In the genomic region with DNA sequence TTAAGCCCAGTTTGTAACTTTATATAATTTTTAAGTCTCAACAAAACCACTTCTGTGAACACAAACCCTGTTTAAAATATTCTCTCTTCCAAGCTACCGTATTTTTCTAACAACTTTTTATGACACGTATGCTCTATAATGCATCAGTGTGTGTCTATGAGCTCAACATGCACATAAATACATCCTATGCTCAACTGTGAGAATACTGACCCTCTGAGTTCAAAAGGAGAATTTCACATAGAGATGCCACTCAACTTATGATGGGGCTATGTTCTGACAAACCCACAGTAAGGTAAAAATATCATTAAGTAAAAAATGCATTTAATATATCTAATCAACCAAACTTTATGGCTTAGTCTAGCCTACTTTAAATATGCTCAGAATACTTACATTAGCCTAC, we compare ENCODE assay signal across 14 cellular contexts.
DNase-seq lines count a peak whose midpoint lies in the region; ATAC-seq and TF ChIP-seq lines count a peak whose summit lies in the region.
"Had no signal": no experiment of that assay in that cellular context is flagged by ENCODE, and none has a peak within 500 bp of the region (broad histone marks: within the 10 kb centered on the region; RNA-seq: fewer than 3 reads in every experiment).

No MANE protein-coding gene starts in this region.

- no peak overlapping the region for H3K27ac Mint-ChIP-seq in neural progenitor cell
- H3K27ac Mint-ChIP-seq: activated CD8-positive, alpha-beta memory T cell treated with anti-CD3 and anti-CD28 coated beads, Interleukin-2, amount 10 ng/mL, durations not matched to agents 7 days and 5 days; activated naive CD4-positive, alpha-beta T cell treated with anti-CD3 and anti-CD28 coated beads for 36 hours had no signal

- ATAC-seq in GM18907 (IDR thresholded peaks at IDR 0.05; ENCODE audit: unreplicated experiment) (peak; percentile 71), HG03354 (IDR thresholded peaks at IDR 0.05; ENCODE audit: poor library complexity, severe bottlenecking, unreplicated experiment) (peak; percentile 64)
- ATAC-seq: activated CD8-positive, alpha-beta memory T cell treated with anti-CD3 and anti-CD28 coated beads, Interleukin-2, amount 10 ng/mL, durations not matched to agents 7 days and 5 days had no signal

- H2AFZ ChIP-seq in neural progenitor cell (replicated peaks), result no peak overlapping the region

- H3K4me1 ChIP-seq in neural progenitor cell, result no peaks in the 10 kb centered on the region
- H3K4me1 ChIP-seq: SJSA1, thyroid gland had no signal

- no peaks in the 10 kb centered on the region for H4K20me1 ChIP-seq in neural progenitor cell (ENCODE audit: low read depth)

- H3K4me3 ChIP-seq in neural progenitor cell, result no peak overlapping the region
- H3K4me3 ChIP-seq: MG63, SJSA1, thyroid gland had no signal

- H3K27ac ChIP-seq in VCaP (no peak overlapping the region), neural progenitor cell (no peak overlapping the region)
- H3K27ac ChIP-seq: epithelial cell of prostate, SJSA1, thyroid gland had no signal

- peaks cover 2% of the 10 kb centered on the region for H3K4me1 Mint-ChIP-seq in neural progenitor cell
- H3K4me1 Mint-ChIP-seq: activated CD8-positive, alpha-beta memory T cell treated with anti-CD3 and anti-CD28 coated beads, Interleukin-2, amount 10 ng/mL, durations not matched to agents 7 days and 5 days had no signal

- no peaks in the 10 kb centered on the region for H3K27me3 ChIP-seq in neural progenitor cell
- H3K27me3 ChIP-seq: MG63, SJSA1, thyroid gland had no signal

- H3F3A ChIP-seq in neural progenitor cell (ENCODE audit: low read depth), result no peaks in the 10 kb centered on the region

- no peak for DNase-seq in neural progenitor cell (ENCODE audit: low spot score)
- DNase-seq in NCI-H510A (lab: John Stamatoyannopoulos, UW), result no peak
- DNase-seq in DMS153 treated with DMSO at 0.1 percent for 48 hours (lab: John Stamatoyannopoulos, UW; ENCODE audit: unreplicated experiment), result no peak
- no peak for DNase-seq in NCI-H774 (lab: John Stamatoyannopoulos, UW)
- DNase-seq: activated CD8-positive, alpha-beta memory T cell treated with anti-CD3 and anti-CD28 coated beads, Interleukin-2, amount 10 ng/mL, durations not matched to agents 7 days and 5 days; activated naive CD4-positive, alpha-beta T cell treated with anti-CD3 and anti-CD28 coated beads for 36 hours; caudate nucleus; MG63; thyroid gland had no signal

- no peaks in the 10 kb centered on the region for H3K9me3 Mint-ChIP-seq in neural progenitor cell

- H3K4me3 Mint-ChIP-seq in neural progenitor cell, result no peak overlapping the region
- H3K4me3 Mint-ChIP-seq: activated CD8-positive, alpha-beta memory T cell treated with anti-CD3 and anti-CD28 coated beads, Interleukin-2, amount 10 ng/mL, durations not matched to agents 7 days and 5 days; activated naive CD4-positive, alpha-beta T cell treated with anti-CD3 and anti-CD28 coated beads for 36 hours had no signal

- TF ChIP-seq CTCF in VCaP (conservative IDR thresholded peaks at IDR 0.05), result peak; percentile 66
- peak; percentile 26 for TF ChIP-seq CTCF in neural progenitor cell (IDR thresholded peaks at IDR 0.05)

- no peak overlapping the region for H3K4me2 ChIP-seq in neural progenitor cell

- no peaks in the 10 kb centered on the region for H3K9me3 ChIP-seq in neural progenitor cell (ENCODE audit: low read depth)
- H3K9me3 ChIP-seq: MG63, SJSA1, thyroid gland had no signal

- H3K27me3 Mint-ChIP-seq in neural progenitor cell (ENCODE audit: insufficient read depth, low read depth), result no peaks in the 10 kb centered on the region
- H3K27me3 Mint-ChIP-seq: activated CD8-positive, alpha-beta memory T cell treated with anti-CD3 and anti-CD28 coated beads, Interleukin-2, amount 10 ng/mL, durations not matched to agents 7 days and 5 days had no signal

- no peak overlapping the region for H3K9ac ChIP-seq in neural progenitor cell

- H3K79me2 ChIP-seq in neural progenitor cell (ENCODE audit: low read depth), result no peaks in the 10 kb centered on the region

- no peaks in the 10 kb centered on the region for H3K36me3 ChIP-seq in neural progenitor cell
- H3K36me3 ChIP-seq: MG63, SJSA1, thyroid gland had no signal

- no peaks in the 10 kb centered on the region for H3K36me3 Mint-ChIP-seq in neural progenitor cell
- H3K36me3 Mint-ChIP-seq: activated CD8-positive, alpha-beta memory T cell treated with anti-CD3 and anti-CD28 coated beads, Interleukin-2, amount 10 ng/mL, durations not matched to agents 7 days and 5 days had no signal
